Comparison of ENCODE assay signal across 13 cellular contexts in the genomic region with DNA sequence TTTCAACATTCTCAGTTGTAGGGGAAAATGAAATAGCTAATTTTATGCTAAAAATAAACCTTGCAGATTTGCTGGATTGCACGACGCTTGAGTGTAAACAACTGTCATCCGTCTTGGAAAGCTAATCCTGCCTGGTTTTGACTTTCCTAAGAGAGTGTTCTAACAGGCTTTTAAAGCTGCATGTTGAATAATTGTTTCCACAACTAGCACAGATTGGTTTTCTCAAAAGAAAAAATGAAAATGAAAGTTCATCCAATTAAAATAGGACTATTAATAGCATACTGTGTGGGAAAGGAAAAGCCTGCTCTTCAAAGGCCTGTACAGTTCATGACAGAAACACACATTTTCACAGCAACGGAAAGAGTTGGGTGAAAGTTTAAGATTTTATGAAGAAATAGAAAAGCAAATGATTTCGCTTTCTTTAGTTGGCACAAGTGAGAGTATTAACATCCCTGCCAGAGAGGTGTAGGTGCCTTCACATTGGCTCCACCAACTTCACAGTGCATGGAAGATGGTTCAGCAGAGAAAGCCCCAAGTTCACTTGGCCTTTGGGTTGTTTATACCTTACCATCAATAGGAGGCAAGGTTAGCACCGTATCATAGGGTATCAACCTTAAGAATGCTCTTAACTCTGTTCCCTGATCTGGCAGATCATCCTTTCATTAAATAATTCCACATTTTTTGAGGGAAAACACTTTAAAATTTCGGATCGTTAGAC.
DNase-seq lines count a peak whose midpoint lies in the region; ATAC-seq and TF ChIP-seq lines count a peak whose summit lies in the region.
"Had no signal": no experiment of that assay in that cellular context is flagged by ENCODE, and none has a peak within 500 bp of the region (broad histone marks: within the 10 kb centered on the region; RNA-seq: fewer than 3 reads in every experiment).

No MANE protein-coding gene starts in this region.

- intact Hi-C loops in colonic mucosa (cut with DNase I) = loop anchor here (10.0 kb wide), 1 partner anchor 58 kb away; no protein-coding TSS in a partner anchor
- intact Hi-C loops in left ventricle myocardium superior (cut with micrococcal nuclease) = no loop called here

- H3K27me3 ChIP-seq in colonic mucosa = no peaks in the 10 kb centered on the region
- no peaks in the 10 kb centered on the region for H3K27me3 ChIP-seq in rectal smooth muscle tissue (ENCODE audit: control insufficient read depth, insufficient read depth, low read length)
- H3K27me3 ChIP-seq: SJSA1 had no signal

- peak; percentile 86 for ATAC-seq in left ventricle myocardium superior
- ATAC-seq: effector memory CD8-positive, alpha-beta T cell; GM12878 had no signal

- DNase-seq in AG20443 (ENCODE audit: low spot score) = peak; percentile 9
- DNase-seq in colonic mucosa = no peak
- no peak for DNase-seq in left ventricle myocardium superior
- no peak for DNase-seq in NOMO-1 treated with dmso at 0.1 percent for 144 hours (lab: John Stamatoyannopoulos, UW; ENCODE audit: unreplicated experiment)
- no peak for DNase-seq in DMS153 (lab: John Stamatoyannopoulos, UW)
- DNase-seq in T-helper 9 cell = no peak
- no peak for DNase-seq in NCI-H1105 (lab: John Stamatoyannopoulos, UW)
- DNase-seq: activated naive CD8-positive, alpha-beta T cell treated with anti-CD3 and anti-CD28 coated beads, Interleukin-2, amount 10 ng/mL, durations not matched to agents 7 days and 5 days; effector memory CD8-positive, alpha-beta T cell; H9 had no signal

- H3K4me1 ChIP-seq in colonic mucosa (no peaks in the 10 kb centered on the region), rectal smooth muscle tissue (ENCODE audit: control insufficient read depth, insufficient read depth, low read length) (peaks cover 24% of the 10 kb centered on the region)

- H3K4me3 ChIP-seq in colonic mucosa = no peak overlapping the region
- peak overlapping the region; percentile 41 for H3K4me3 ChIP-seq in rectal smooth muscle tissue (ENCODE audit: low read length)
- H3K4me3 ChIP-seq: GM12878, SJSA1 had no signal

- peak overlapping the region; percentile 20 for H3K27ac ChIP-seq in colonic mucosa
- H3K27ac ChIP-seq in rectal smooth muscle tissue (ENCODE audit: low read depth, low read length) = peak overlapping the region; percentile 81
- H3K27ac ChIP-seq: SJSA1 had no signal

- H3K9ac ChIP-seq in colonic mucosa (ENCODE audit: low read depth in 2 of 2, low read length in 2 of 2) = no peak overlapping the region
- H3K9ac ChIP-seq in rectal smooth muscle tissue (ENCODE audit: low read length) = no peak overlapping the region

- no peak for TF ChIP-seq CTCF in colonic mucosa (IDR thresholded peaks at IDR 0.05)

- H3K36me3 ChIP-seq in colonic mucosa (no peaks in the 10 kb centered on the region), rectal smooth muscle tissue (ENCODE audit: control insufficient read depth, insufficient read depth, low read length) (no peaks in the 10 kb centered on the region)
- H3K36me3 ChIP-seq: SJSA1 had no signal

- no peaks in the 10 kb centered on the region for H3K9me3 ChIP-seq in colonic mucosa
- H3K9me3 ChIP-seq: SJSA1 had no signal
